ENCODE assay signal across 9 cellular contexts in genomic region chr6:132354517-132355167, GRCh38. TPM values are rescaled to one million over a fixed set of nuclear protein-coding genes. Genes with fewer than 3 reads are reported as not detected.
A peak's percentile ranks its signal among the peaks of the same experiment; 100 is the strongest.
DNase-seq lines count a peak whose midpoint lies in the region; ATAC-seq, FAIRE-seq and TF ChIP-seq lines count a peak whose summit lies in the region.
"Had no signal": no experiment of that assay in that cellular context is flagged by ENCODE, and none has a peak within 500 bp of the region (broad histone marks: within the 10 kb centered on the region; RNA-seq: fewer than 3 reads in every experiment).

No MANE protein-coding gene starts in this region.

- WGBS in prostate gland: 89% methylated on average over 7 of the region's 7 CpGs

- no peak overlapping the region for H3K4me3 ChIP-seq in kidney (ENCODE audit: low read length in 2 of 2)
- no peak overlapping the region for H3K4me3 ChIP-seq in prostate gland

- no peak for TF ChIP-seq POLR2A in prostate gland (IDR thresholded peaks at IDR 0.05)

- H3K27ac ChIP-seq in kidney (ENCODE audit: low read depth in 2 of 2, low read length in 2 of 2): no peak overlapping the region
- H3K27ac ChIP-seq in prostate gland: no peak overlapping the region
- H3K27ac ChIP-seq: neutrophil had no signal

- ATAC-seq in HG03159 (IDR thresholded peaks at IDR 0.05; ENCODE audit: unreplicated experiment) (peak; percentile 65), GM21381 (IDR thresholded peaks at IDR 0.05; ENCODE audit: unreplicated experiment) (no peak), HG03280 (IDR thresholded peaks at IDR 0.05; ENCODE audit: unreplicated experiment) (no peak)

- peaks cover 24% of the 10 kb centered on the region for H3K4me1 Mint-ChIP-seq in activated CD4-positive, alpha-beta T cell treated with anti-CD3 and anti-CD28 coated beads, Interleukin-2, amount 10 ng/mL, durations not matched to agents 7 days and 5 days

- H3K4me3 Mint-ChIP-seq in activated CD4-positive, alpha-beta T cell treated with anti-CD3 and anti-CD28 coated beads, Interleukin-2, amount 10 ng/mL, durations not matched to agents 7 days and 5 days: no peak overlapping the region

- intact Hi-C loops in kidney (cut with DNase I) (no loop called here), prostate gland (cut with DNase I) (no loop called here)

- FAIRE-seq in kidney (lab: Jason Lieb, UNC): no peak

- H3K9ac ChIP-seq in kidney (ENCODE audit: low read length in 2 of 2): no peak overlapping the region

- peaks cover 11% of the 10 kb centered on the region for H3K27me3 Mint-ChIP-seq in activated CD4-positive, alpha-beta T cell treated with anti-CD3 and anti-CD28 coated beads, Interleukin-2, amount 10 ng/mL, durations not matched to agents 7 days and 5 days

- no peaks in the 10 kb centered on the region for H3K9me3 ChIP-seq in kidney (ENCODE audit: control insufficient read depth in 1 of 2, low read length in 2 of 2)
- H3K9me3 ChIP-seq in prostate gland: no peaks in the 10 kb centered on the region
- H3K9me3 ChIP-seq: neutrophil had no signal

- POLR2A ChIA-PET in activated CD4-positive, alpha-beta T cell treated with anti-CD3 and anti-CD28 coated beads, Interleukin-2, amount 10 ng/mL, durations not matched to agents 7 days and 5 days (lab: Charles Lee): no interaction called here

- H3K9me3 Mint-ChIP-seq in activated CD4-positive, alpha-beta T cell treated with anti-CD3 and anti-CD28 coated beads, Interleukin-2, amount 10 ng/mL, durations not matched to agents 7 days and 5 days: peaks cover 11% of the 10 kb centered on the region

- H3K27ac Mint-ChIP-seq in activated CD4-positive, alpha-beta T cell treated with anti-CD3 and anti-CD28 coated beads, Interleukin-2, amount 10 ng/mL, durations not matched to agents 7 days and 5 days: no peak overlapping the region

- DNase-seq in CMK (ENCODE audit: low read depth): peak; percentile 46
- peak; percentile 55 for DNase-seq in activated CD4-positive, alpha-beta T cell treated with anti-CD3 and anti-CD28 coated beads, Interleukin-2, amount 10 ng/mL, durations not matched to agents 7 days and 5 days
- peak; percentile 57 for DNase-seq in kidney
- DNase-seq in prostate gland (ENCODE audit: low spot score): no peak
- DNase-seq in DMS 273 (lab: John Stamatoyannopoulos, UW; ENCODE audit: unreplicated experiment): no peak

- H3K4me1 ChIP-seq in kidney (ENCODE audit: control insufficient read depth in 1 of 2, insufficient read depth in 1 of 2, low read depth in 1 of 2, low read length in 2 of 2) (no peaks in the 10 kb centered on the region), prostate gland (replicated peaks) (no peaks in the 10 kb centered on the region)

- CTCF ChIA-PET in activated CD4-positive, alpha-beta T cell treated with anti-CD3 and anti-CD28 coated beads, Interleukin-2, amount 10 ng/mL, durations not matched to agents 7 days and 5 days (lab: Charles Lee): no interaction called here

- H3K36me3 Mint-ChIP-seq in activated CD4-positive, alpha-beta T cell treated with anti-CD3 and anti-CD28 coated beads, Interleukin-2, amount 10 ng/mL, durations not matched to agents 7 days and 5 days (ENCODE audit: low read depth): no peaks in the 10 kb centered on the region

- TF ChIP-seq CTCF in kidney (IDR thresholded peaks at IDR 0.05; ENCODE audit: borderline replicate concordance, extremely low read depth, insufficient read depth): no peak
- no peak for TF ChIP-seq CTCF in prostate gland (IDR thresholded peaks at IDR 0.05)

- no peaks in the 10 kb centered on the region for H3K36me3 ChIP-seq in kidney (ENCODE audit: control insufficient read depth in 1 of 2, insufficient read depth in 2 of 2, low read length in 2 of 2)
- no peaks in the 10 kb centered on the region for H3K36me3 ChIP-seq in prostate gland
- H3K36me3 ChIP-seq: neutrophil had no signal

- H3K27me3 ChIP-seq in prostate gland (replicated peaks; ENCODE audit: insufficient read depth): no peaks in the 10 kb centered on the region
- H3K27me3 ChIP-seq: neutrophil had no signal

RNA-seq across cellular contexts. Expression of gene MOXD1, which starts 46.6 kb away (rescaled TPM):
- total RNA-seq in activated CD4-positive, alpha-beta T cell treated with anti-CD3 and anti-CD28 coated beads, Interleukin-2, amount 10 ng/mL, durations not matched to agents 7 days and 5 days: not detected
- total RNA-seq in kidney (35.9 TPM), prostate gland (1 to 10 TPM; 4.0 to 5.5 TPM)
- polyA plus RNA-seq in kidney (ENCODE audit: insufficient read depth, low read depth, low replicate concordance): 11.6 TPM

Comparison
In these comparisons a context has a peak if more than half of its experiments do, and no peak if none do; other contexts are left out.
1. DNase-seq: peak in CMK (single experiment), activated CD4-positive, alpha-beta T cell treated with anti-CD3 and anti-CD28 coated beads, Interleukin-2, amount 10 ng/mL, durations not matched to agents 7 days and 5 days (single experiment) and kidney (single experiment); none in prostate gland (single experiment) and DMS 273 (single experiment).
2. RNA of gene MOXD1, which starts 46.6 kb away (total RNA-seq): 35.9 TPM in kidney (single experiment) and 4.0 to 5.5 TPM in prostate gland; not detected in activated CD4-positive, alpha-beta T cell treated with anti-CD3 and anti-CD28 coated beads, Interleukin-2, amount 10 ng/mL, durations not matched to agents 7 days and 5 days; every median in the first group is over 4 times any median in the second.